8 cellular contexts compared by ENCODE assay signal in the genomic region with DNA sequence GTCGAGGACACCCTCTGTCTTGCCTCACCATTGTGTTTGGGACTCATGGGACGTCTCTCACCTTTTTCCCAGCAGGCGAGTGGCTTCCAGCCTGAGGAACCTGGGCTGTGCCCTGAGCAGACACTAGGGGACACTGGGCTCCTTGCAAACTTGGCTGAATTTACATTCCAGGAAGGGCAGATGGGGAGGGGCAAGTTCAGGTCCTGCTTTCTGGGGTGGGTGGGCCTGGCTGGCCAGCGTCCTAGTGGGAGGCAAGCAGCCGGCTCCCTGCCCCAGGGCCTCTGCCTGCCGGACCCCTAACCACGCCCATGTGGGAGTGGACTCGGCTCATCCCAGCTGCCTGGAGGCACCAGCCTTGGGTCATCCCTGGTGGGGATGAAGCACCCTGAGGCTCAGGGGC. TPM values are rescaled to one million over a fixed set of nuclear protein-coding genes. Genes with fewer than 3 reads are reported as not detected.
A peak's percentile ranks its signal among the peaks of the same experiment; 100 is the strongest.
DNase-seq lines count a peak whose midpoint lies in the region; ATAC-seq and TF ChIP-seq lines count a peak whose summit lies in the region.

No MANE protein-coding gene starts in this region.

- peaks cover 15% of the 10 kb centered on the region for H3K4me1 ChIP-seq in effector memory CD4-positive, alpha-beta T cell (ENCODE audit: control insufficient read depth, insufficient read depth, low read length, poor library complexity, severe bottlenecking)

- DNase-seq in ACHN (peak; percentile 43), left cardiac atrium (no peak), RKO (ENCODE audit: low spot score) (no peak)
- DNase-seq in effector memory CD4-positive, alpha-beta T cell: no peak

- H3K36me3 ChIP-seq in effector memory CD4-positive, alpha-beta T cell (ENCODE audit: control insufficient read depth, insufficient read depth, low read length): no peaks in the 10 kb centered on the region

- intact Hi-C loops in left cardiac atrium (cut with DNase I): loop anchor here in 1 of 2 donors (10.0 kb wide), 1 partner anchor 173 kb away; no protein-coding TSS in a partner anchor

- no peak overlapping the region for H3K4me3 ChIP-seq in effector memory CD4-positive, alpha-beta T cell (ENCODE audit: insufficient read depth, low read depth, low read length, poor library complexity, severe bottlenecking)

- no peak overlapping the region for H3K27ac ChIP-seq in effector memory CD4-positive, alpha-beta T cell (ENCODE audit: insufficient read depth, low read length, poor library complexity, severe bottlenecking)

- peak; percentile 57 for TF ChIP-seq CTCF in GM12872 (IDR thresholded peaks at IDR 0.05; ENCODE audit: insufficient read depth, low read depth, low read length)

- in situ Hi-C loops in ACHN (cut with HindIII; ENCODE audit: low pct_ligation_motif_present, low pct_unique_long_range_greater_than_20kb, low sequenced_read_pairs): no loop called here

- no peaks in the 10 kb centered on the region for H3K27me3 ChIP-seq in effector memory CD4-positive, alpha-beta T cell (replicated peaks; ENCODE audit: control insufficient read depth, insufficient read depth, low read length, poor library complexity, severe bottlenecking)

- ATAC-seq in SK-N-SH treated with all-trans-retinoic acid at 6 μM for 48 hours (peak; percentile 81), left cardiac atrium (peak; percentile 36 to 68), GM18505 (IDR thresholded peaks at IDR 0.05; ENCODE audit: unreplicated experiment) (no peak), GM18868 (IDR thresholded peaks at IDR 0.05; ENCODE audit: unreplicated experiment) (no peak)

- no peaks in the 10 kb centered on the region for H3K9me3 ChIP-seq in effector memory CD4-positive, alpha-beta T cell (ENCODE audit: control insufficient read depth, low read length)

- no peak for TF ChIP-seq POLR2A in GM18505 (IDR thresholded peaks at IDR 0.05; ENCODE audit: borderline replicate concordance, extremely low read depth, insufficient read depth, insufficient read length)

TF ChIP-seq in SK-N-SH treated with all-trans-retinoic acid at 6 μM for 48 hours, 23 proteins besides CTCF, POLR2A, EP300 and RAD21:
- no peak for TF ChIP-seq PATZ1 (CRISPR knock-in tag; IDR thresholded peaks at IDR 0.05; ENCODE audit: borderline replicate concordance)
- no peak for TF ChIP-seq ZNF565 (CRISPR knock-in tag; conservative IDR thresholded peaks at IDR 0.05; ENCODE audit: low read depth)
- no peak for TF ChIP-seq CSDC2 (CRISPR knock-in tag; IDR thresholded peaks at IDR 0.05)
- TF ChIP-seq PPARA (CRISPR knock-in tag; IDR thresholded peaks at IDR 0.05; ENCODE audit: borderline replicate concordance): no peak
- no peak for TF ChIP-seq RARB (CRISPR knock-in tag; IDR thresholded peaks at IDR 0.05)
- TF ChIP-seq TOX (CRISPR knock-in tag; IDR thresholded peaks at IDR 0.05; ENCODE audit: borderline replicate concordance): no peak
- TF ChIP-seq, protein P1, sequence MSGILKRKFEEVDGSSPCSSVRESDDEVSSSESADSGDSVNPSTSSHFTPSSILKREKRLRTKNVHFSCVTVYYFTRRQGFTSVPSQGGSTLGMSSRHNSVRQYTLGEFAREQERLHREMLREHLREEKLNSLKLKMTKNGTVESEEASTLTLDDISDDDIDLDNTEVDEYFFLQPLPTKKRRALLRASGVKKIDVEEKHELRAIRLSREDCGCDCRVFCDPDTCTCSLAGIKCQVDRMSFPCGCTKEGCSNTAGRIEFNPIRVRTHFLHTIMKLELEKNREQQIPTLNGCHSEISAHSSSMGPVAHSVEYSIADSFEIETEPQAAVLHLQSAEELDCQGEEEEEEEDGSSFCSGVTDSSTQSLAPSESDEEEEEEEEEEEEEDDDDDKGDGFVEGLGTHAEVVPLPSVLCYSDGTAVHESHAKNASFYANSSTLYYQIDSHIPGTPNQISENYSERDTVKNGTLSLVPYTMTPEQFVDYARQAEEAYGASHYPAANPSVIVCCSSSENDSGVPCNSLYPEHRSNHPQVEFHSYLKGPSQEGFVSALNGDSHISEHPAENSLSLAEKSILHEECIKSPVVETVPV (CRISPR knock-in tag; IDR thresholded peaks at IDR 0.05): no peak
- TF ChIP-seq GLIS3 (CRISPR knock-in tag; IDR thresholded peaks at IDR 0.05): no peak
- TF ChIP-seq ZFP30 (CRISPR knock-in tag; IDR thresholded peaks at IDR 0.05): no peak
- no peak for TF ChIP-seq TCF4 (CRISPR knock-in tag; IDR thresholded peaks at IDR 0.05; ENCODE audit: borderline replicate concordance)
- TF ChIP-seq OSR1 (CRISPR knock-in tag; IDR thresholded peaks at IDR 0.05): no peak
- TF ChIP-seq ZC3H10 (CRISPR knock-in tag; IDR thresholded peaks at IDR 0.05): no peak
- no peak for TF ChIP-seq ZNF70 (CRISPR knock-in tag; IDR thresholded peaks at IDR 0.05)

RNA-seq across cellular contexts. Expression of gene MLN, which starts 48.2 kb away (rescaled TPM):
- total RNA-seq in left cardiac atrium: not detected

Comparison
In these comparisons a context has a peak if more than half of its experiments do, and no peak if none do; other contexts are left out.
1. ATAC-seq: peak in SK-N-SH treated with all-trans-retinoic acid at 6 μM for 48 hours (single experiment) and left cardiac atrium (2 of 2); none in GM18505 (single experiment) and GM18868 (single experiment).